In the genomic region with DNA sequence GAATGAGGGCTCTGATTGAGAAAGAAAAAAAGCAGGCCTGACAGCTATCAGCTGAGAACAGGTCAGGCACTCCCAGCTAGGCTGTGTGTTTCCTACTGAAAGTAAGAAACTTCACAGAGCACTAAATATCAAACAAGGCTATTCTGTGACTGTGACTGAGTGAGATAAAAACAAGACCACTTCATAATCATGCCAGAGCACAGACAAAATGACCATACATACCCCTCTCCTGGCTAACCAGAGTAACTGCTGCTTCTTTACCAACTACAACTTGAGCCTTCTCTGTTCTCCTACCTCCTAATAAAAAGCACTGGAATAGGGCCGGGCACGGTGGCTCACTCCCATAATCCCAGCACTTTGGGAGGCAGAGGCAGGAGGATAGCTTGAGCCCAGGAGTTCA, we compare ENCODE assay signal across 12 cellular contexts. TPM values are rescaled to one million over a fixed set of nuclear protein-coding genes. Genes with fewer than 3 reads are reported as not detected.
DNase-seq lines count a peak whose midpoint lies in the region; FAIRE-seq and TF ChIP-seq lines count a peak whose summit lies in the region.
"Had no signal": no experiment of that assay in that cellular context is flagged by ENCODE, and none has a peak within 500 bp of the region (broad histone marks: within the 10 kb centered on the region; RNA-seq: fewer than 3 reads in every experiment).

No MANE protein-coding gene starts in this region.

- WGBS in spleen, 5 donors, result 64 to 82% (median 77%) methylated on average over 2 of the region's 2 CpGs

- DNase-seq in AG08395 (ENCODE audit: low spot score), result peak; percentile 37
- DNase-seq in GM12891 (ENCODE audit: insufficient read length, low spot score), result no peak
- peak; percentile 85 for DNase-seq in SK-MEL-5 (ENCODE audit: low read depth, low spot score)
- peak; percentile 54 for DNase-seq in fibroblast of the aortic adventitia (ENCODE audit: low read depth)
- no peak for DNase-seq in spleen
- no peak for DNase-seq in occipital lobe (lab: John Stamatoyannopoulos, UW)
- no peak for DNase-seq in NCI-H526 treated with DMSO at 0.1 percent for 48 hours (lab: John Stamatoyannopoulos, UW)
- no peak for DNase-seq in NCI-H2029 treated with DMSO at 0.1 percent for 48 hours (lab: John Stamatoyannopoulos, UW)
- DNase-seq: activated CD8-positive, alpha-beta memory T cell treated with anti-CD3 and anti-CD28 coated beads, Interleukin-2, amount 50 U/mL, for 48 hours; NCI-H526 had no signal

- intact Hi-C loops in spleen (cut with DNase I; ENCODE audit: low total_unique reads), result no loop called here

- H3K27me3 ChIP-seq in spleen (replicated peaks in 1 of 7), result no peaks in the 10 kb centered on the region
- H3K27me3 ChIP-seq: esophagus muscularis mucosa had no signal

- H3K36me3 ChIP-seq in spleen, result no peaks in the 10 kb centered on the region
- H3K36me3 ChIP-seq: esophagus muscularis mucosa had no signal

- FAIRE-seq in GM12891 (lab: Jason Lieb, UNC), result peak; percentile 52

- in situ Hi-C loops in SK-MEL-5 (cut with HindIII; ENCODE audit: low pct_unique_long_range_greater_than_20kb, low sequenced_read_pairs), result no loop called here

- H3K27ac ChIP-seq in spleen, result no peak overlapping the region
- H3K27ac ChIP-seq: esophagus muscularis mucosa, parathyroid adenoma had no signal

- TF ChIP-seq POLR2A in GM12891 (IDR thresholded peaks at IDR 0.05; ENCODE audit: low read depth, low read length), result no peak
- TF ChIP-seq POLR2A in spleen (IDR thresholded peaks at IDR 0.05), result no peak

- TF ChIP-seq CTCF in fibroblast of the aortic adventitia (IDR thresholded peaks at IDR 0.05; ENCODE audit: insufficient read depth, low read length), result peak; percentile 42
- TF ChIP-seq CTCF in spleen (IDR thresholded peaks at IDR 0.05 in 8 of 11, conservative IDR thresholded peaks at IDR 0.05 in 3 of 11), result peak in 3 of 11 experiments; percentile 23 to 47 (median 31)

- H3K4me1 ChIP-seq in spleen, result no peaks in the 10 kb centered on the region
- H3K4me1 ChIP-seq: esophagus muscularis mucosa, parathyroid adenoma had no signal

- H3K9me3 ChIP-seq in spleen, result no peaks in the 10 kb centered on the region
- H3K9me3 ChIP-seq: esophagus muscularis mucosa had no signal

- no peak overlapping the region for H3K4me3 ChIP-seq in fibroblast of the aortic adventitia (ENCODE audit: low read depth, low read length)
- no peak overlapping the region for H3K4me3 ChIP-seq in spleen
- H3K4me3 ChIP-seq: esophagus muscularis mucosa had no signal

TF ChIP-seq in GM12891, 5 proteins besides CTCF, POLR2A, EP300 and RAD21:
- TF ChIP-seq PAX5 (IDR thresholded peaks at IDR 0.05; ENCODE audit: insufficient read depth, low read length, severe bottlenecking), result no peak
- no peak for TF ChIP-seq POU2F2 (IDR thresholded peaks at IDR 0.05; ENCODE audit: low read depth, low read length)
- no peak for TF ChIP-seq SPI1 (IDR thresholded peaks at IDR 0.05; ENCODE audit: low read depth, low read length)
- no peak for TF ChIP-seq POLR2AphosphoS5 (IDR thresholded peaks at IDR 0.05; ENCODE audit: low read depth, low read length)
- no peak for TF ChIP-seq TAF1 (IDR thresholded peaks at IDR 0.05; ENCODE audit: low read depth, low read length)

RNA-seq across cellular contexts. Expression of a gene that starts 6.8 kb away (rescaled TPM):
- 0.14 TPM for polyA plus RNA-seq in GM12891 (2012; ENCODE audit: low read depth, missing spikeins)
- total RNA-seq in SK-MEL-5 (2014; rRNA removed; shearing (Covaris generic)), result not detected in 2 replicates
- polyA plus RNA-seq in SK-MEL-5 (2015; cell fraction: cytosol; rRNA removed), result not detected in 2 replicates
- not detected in 2 replicates for polyA plus RNA-seq in SK-MEL-5 (2015; cell fraction: nucleus; rRNA removed)
- total RNA-seq in fibroblast of the aortic adventitia (ENCODE audit: low replicate concordance), result not detected in 2 replicates
- 1 to 10 TPM in 1 of 7 donors, under 1 TPM in 6; 0.23 to 1.1 (median 0.32) TPM for total RNA-seq in spleen
- polyA plus RNA-seq in spleen, result under 1 TPM; 0.33 to 0.58 (median 0.39) TPM
- not detected for total RNA-seq in occipital lobe
- total RNA-seq: esophagus muscularis mucosa had no signal

RNA-seq across cellular contexts. Expression of a gene that starts 35.5 kb away (rescaled TPM):
- polyA plus RNA-seq in GM12891 (2012; ENCODE audit: low read depth, missing spikeins), result 13.8 TPM
- 15.1 and 16.7 TPM in 2 replicates for total RNA-seq in SK-MEL-5 (2014; rRNA removed; shearing (Covaris generic))
- polyA plus RNA-seq in SK-MEL-5 (2015; cell fraction: cytosol; rRNA removed), result 6.7 and 10.1 TPM in 2 replicates
- 33.1 and 36.8 TPM in 2 replicates for polyA plus RNA-seq in SK-MEL-5 (2015; cell fraction: nucleus; rRNA removed)
- 11.7 and 17.9 TPM in 2 replicates for total RNA-seq in fibroblast of the aortic adventitia (ENCODE audit: low replicate concordance)
- 10 to 100 TPM; 31.7 to 50.8 (median 41.4) TPM for total RNA-seq in spleen
- 10 to 100 TPM; 17.0 to 31.4 (median 29.8) TPM for polyA plus RNA-seq in spleen
- 13.1 TPM for total RNA-seq in occipital lobe

RNA-seq across cellular contexts. Expression of a gene that starts 44.9 kb away (rescaled TPM):
- 46.8 TPM for polyA plus RNA-seq in GM12891 (2012; ENCODE audit: low read depth, missing spikeins)
- 86.1 and 103 TPM in 2 replicates for total RNA-seq in SK-MEL-5 (2014; rRNA removed; shearing (Covaris generic))
- polyA plus RNA-seq in SK-MEL-5 (2015; cell fraction: cytosol; rRNA removed), result 69.0 and 88.9 TPM in 2 replicates
- polyA plus RNA-seq in SK-MEL-5 (2015; cell fraction: nucleus; rRNA removed), result 69.1 and 80.6 TPM in 2 replicates
- 32.7 and 50.3 TPM in 2 replicates for total RNA-seq in fibroblast of the aortic adventitia (ENCODE audit: low replicate concordance)
- total RNA-seq in spleen, result 10 to 100 TPM; 47.2 to 68.4 (median 58.2) TPM
- polyA plus RNA-seq in spleen, result 10 to 100 TPM; 33.3 to 52.0 (median 51.4) TPM
- 65.8 TPM for total RNA-seq in occipital lobe

RNA-seq across cellular contexts. Expression of a gene that starts 53.0 kb away (rescaled TPM):
- 19.5 TPM for polyA plus RNA-seq in GM12891 (2012; ENCODE audit: low read depth, missing spikeins)
- 9.1 and 9.9 TPM in 2 replicates for total RNA-seq in SK-MEL-5 (2014; rRNA removed; shearing (Covaris generic))
- polyA plus RNA-seq in SK-MEL-5 (2015; cell fraction: cytosol; rRNA removed), result 9.9 and 13.1 TPM in 2 replicates
- 66.3 and 69.6 TPM in 2 replicates for polyA plus RNA-seq in SK-MEL-5 (2015; cell fraction: nucleus; rRNA removed)
- total RNA-seq in fibroblast of the aortic adventitia (ENCODE audit: low replicate concordance) (17.7 and 20.5 TPM in 2 replicates), spleen (100 to 1,000 TPM in 2 of 7 donors, 10 to 100 TPM in 5; 82.8 to 128 (median 89.5) TPM), occipital lobe (2.8 TPM)
- 10 to 100 TPM; 20.0 to 26.8 (median 22.3) TPM for polyA plus RNA-seq in spleen

Comparison
In these comparisons a context has a peak if more than half of its experiments do, and no peak if none do; other contexts are left out.
1. DNase-seq: peak in AG08395 (single experiment), SK-MEL-5 (single experiment) and fibroblast of the aortic adventitia (single experiment); none in GM12891 (single experiment), spleen (single experiment), occipital lobe (single experiment), NCI-H526 treated with DMSO at 0.1 percent for 48 hours (single experiment) and NCI-H2029 treated with DMSO at 0.1 percent for 48 hours (single experiment).